In the genomic region with DNA sequence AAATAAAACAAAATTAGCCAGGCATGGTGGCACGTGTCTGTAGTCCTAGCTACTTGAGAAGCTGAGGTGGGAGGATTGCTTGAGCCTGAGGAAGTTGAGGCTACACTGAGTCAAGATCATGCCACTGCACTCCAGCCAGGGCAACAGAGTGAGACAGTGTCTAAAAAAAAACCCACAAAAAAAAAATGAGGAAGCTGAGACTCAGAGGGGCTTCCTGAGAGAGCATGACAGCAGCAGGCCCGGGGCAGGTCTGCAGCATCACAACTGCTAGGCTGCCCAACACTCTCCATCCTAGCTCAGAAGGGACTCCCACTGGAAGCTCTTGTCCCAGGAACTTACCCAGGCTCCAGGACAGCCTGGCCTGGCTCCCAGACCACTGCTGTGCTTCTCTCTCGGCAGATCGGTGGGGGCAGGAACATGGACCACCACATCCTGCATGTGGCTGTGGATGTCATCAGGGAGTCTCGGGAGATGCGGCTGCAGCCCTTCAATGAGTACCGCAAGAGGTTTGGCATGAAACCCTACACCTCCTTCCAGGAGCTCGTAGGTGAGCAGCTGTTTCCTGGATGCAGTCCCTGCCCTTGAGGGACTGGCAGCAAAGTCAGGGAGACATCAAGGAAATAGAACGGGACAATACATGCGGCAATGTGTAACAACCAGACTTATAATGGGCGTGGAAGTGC, we compare ENCODE assay signal across 7 cellular contexts. TPM values are rescaled to one million over a fixed set of nuclear protein-coding genes. Genes with fewer than 3 reads are reported as not detected.
DNase-seq lines count a peak whose midpoint lies in the region; ATAC-seq and TF ChIP-seq lines count a peak whose summit lies in the region.

No MANE protein-coding gene starts in this region.

- peak overlapping the region; percentile 9 for H3K27ac Mint-ChIP-seq in activated naive CD8-positive, alpha-beta T cell treated with anti-CD3 and anti-CD28 coated beads, Interleukin-2, amount 50 U/mL, for 24 hours

- no peak for TF ChIP-seq CTCF in gastrocnemius medialis (IDR thresholded peaks at IDR 0.05 in 4 of 5, conservative IDR thresholded peaks at IDR 0.05 in 1 of 5)

- in situ Hi-C loops in gastrocnemius medialis (cut with MboI; ENCODE audit: low sequenced_read_pairs in 4 of 4) = no loop called here

- no peak overlapping the region for H3K27ac ChIP-seq in gastrocnemius medialis

- H3K9me3 ChIP-seq in gastrocnemius medialis = no peaks in the 10 kb centered on the region

- peaks cover 11% of the 10 kb centered on the region for H3K27me3 Mint-ChIP-seq in activated naive CD8-positive, alpha-beta T cell treated with anti-CD3 and anti-CD28 coated beads, Interleukin-2, amount 50 U/mL, for 24 hours

- ATAC-seq in GM21367 (IDR thresholded peaks at IDR 0.05; ENCODE audit: unreplicated experiment) = peak; percentile 47
- ATAC-seq in activated naive CD8-positive, alpha-beta T cell treated with anti-CD3 and anti-CD28 coated beads, Interleukin-2, amount 50 U/mL, for 24 hours = peak; percentile 69
- ATAC-seq in gastrocnemius medialis = peak; percentile 33 to 37
- no peak for ATAC-seq in HG02642 (IDR thresholded peaks at IDR 0.05; ENCODE audit: poor library complexity, unreplicated experiment)

- H3K27me3 ChIP-seq in gastrocnemius medialis = no peaks in the 10 kb centered on the region

- H3K36me3 ChIP-seq in gastrocnemius medialis = no peaks in the 10 kb centered on the region

- H3K4me3 Mint-ChIP-seq in activated naive CD8-positive, alpha-beta T cell treated with anti-CD3 and anti-CD28 coated beads, Interleukin-2, amount 50 U/mL, for 24 hours = no peak overlapping the region

- H3K4me1 ChIP-seq in gastrocnemius medialis = no peaks in the 10 kb centered on the region

- TF ChIP-seq POLR2A in gastrocnemius medialis (IDR thresholded peaks at IDR 0.05) = no peak

- peaks cover 15% of the 10 kb centered on the region for H3K4me1 Mint-ChIP-seq in activated naive CD8-positive, alpha-beta T cell treated with anti-CD3 and anti-CD28 coated beads, Interleukin-2, amount 50 U/mL, for 24 hours

- no peak overlapping the region for H3K4me3 ChIP-seq in Jurkat, Clone E6-1 (ENCODE audit: low read length)
- no peak overlapping the region for H3K4me3 ChIP-seq in gastrocnemius medialis

- H3K9me3 Mint-ChIP-seq in activated naive CD8-positive, alpha-beta T cell treated with anti-CD3 and anti-CD28 coated beads, Interleukin-2, amount 50 U/mL, for 24 hours = no peaks in the 10 kb centered on the region

- H3K36me3 Mint-ChIP-seq in activated naive CD8-positive, alpha-beta T cell treated with anti-CD3 and anti-CD28 coated beads, Interleukin-2, amount 50 U/mL, for 24 hours (ENCODE audit: low read depth) = no peaks in the 10 kb centered on the region

- intact Hi-C loops in gastrocnemius medialis (cut with DNase I; ENCODE audit: low total_unique reads) = no loop called here

- DNase-seq in Jurkat, Clone E6-1 (ENCODE audit: low read depth, low spot score) = peak; percentile 51
- no peak for DNase-seq in activated naive CD8-positive, alpha-beta T cell treated with anti-CD3 and anti-CD28 coated beads, Interleukin-2, amount 50 U/mL, for 24 hours
- DNase-seq in gastrocnemius medialis = no peak
- no peak for DNase-seq in stimulated activated naive CD4-positive, alpha-beta T cell (lab: John Stamatoyannopoulos, UW)
- no peak for DNase-seq in amygdala (lab: John Stamatoyannopoulos, UW)

RNA-seq across cellular contexts. Expression of gene PTGS1, which starts 19.1 kb away (rescaled TPM):
- not detected for polyA plus RNA-seq in Jurkat, Clone E6-1 (2012; ENCODE audit: insufficient read depth, insufficient read length)
- total RNA-seq in gastrocnemius medialis = 1 to 10 TPM in 3 of 4 donors, under 1 TPM in 1; 0.78 to 1.8 (median 1.0) TPM
